20 cellular contexts compared by ENCODE assay signal in the genomic region with DNA sequence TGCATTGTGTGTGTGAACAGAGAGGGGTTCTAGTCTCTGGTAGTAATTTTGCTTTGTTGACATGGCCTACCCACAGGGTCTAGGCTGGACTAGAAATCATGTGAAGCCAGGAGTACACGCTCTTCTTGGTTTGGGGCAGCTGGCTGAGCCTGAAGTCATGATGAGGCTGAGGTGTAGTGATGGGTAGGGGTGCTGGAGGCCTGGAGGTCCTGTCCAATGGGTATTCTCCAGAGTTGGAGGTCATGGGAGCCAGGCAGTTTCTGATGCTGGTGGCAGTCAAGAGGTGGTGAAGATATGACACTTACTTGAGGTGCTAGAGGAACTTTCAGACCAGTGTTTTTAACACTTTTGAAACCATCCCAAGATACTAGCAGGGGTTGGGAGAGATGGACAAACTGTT. TPM values are rescaled to one million over a fixed set of nuclear protein-coding genes. Genes with fewer than 3 reads are reported as not detected.
DNase-seq lines count a peak whose midpoint lies in the region; ATAC-seq and TF ChIP-seq lines count a peak whose summit lies in the region.
"Had no signal": no experiment of that assay in that cellular context is flagged by ENCODE, and none has a peak within 500 bp of the region (broad histone marks: within the 10 kb centered on the region; RNA-seq: fewer than 3 reads in every experiment).

No MANE protein-coding gene starts in this region.

- no peak overlapping the region for H3K27ac ChIP-seq in esophagus muscularis mucosa (replicated peaks in 1 of 4)

- H3K27me3 Mint-ChIP-seq in activated CD8-positive, alpha-beta memory T cell treated with anti-CD3 and anti-CD28 coated beads, Interleukin-2, amount 10 ng/mL, durations not matched to agents 7 days and 5 days = peaks cover 20% of the 10 kb centered on the region
- H3K27me3 Mint-ChIP-seq in T-helper 17 cell = peaks cover 14% of the 10 kb centered on the region

- H3K9me3 ChIP-seq in T-helper 17 cell (ENCODE audit: control insufficient read depth, low read length, poor library complexity, severe bottlenecking) (no peaks in the 10 kb centered on the region), esophagus muscularis mucosa (no peaks in the 10 kb centered on the region)
- H3K9me3 ChIP-seq: BE2C had no signal

- no peak for TF ChIP-seq POLR2A in esophagus muscularis mucosa (IDR thresholded peaks at IDR 0.05; ENCODE audit: low read depth)

- H3K27ac Mint-ChIP-seq in activated CD8-positive, alpha-beta memory T cell treated with anti-CD3 and anti-CD28 coated beads, Interleukin-2, amount 10 ng/mL, durations not matched to agents 7 days and 5 days = no peak overlapping the region
- no peak overlapping the region for H3K27ac Mint-ChIP-seq in T-helper 17 cell
- H3K27ac Mint-ChIP-seq: CD8-positive, alpha-beta memory T cell; H9 had no signal

- CTCF ChIA-PET in activated CD8-positive, alpha-beta memory T cell treated with anti-CD3 and anti-CD28 coated beads, Interleukin-2, amount 10 ng/mL, durations not matched to agents 7 days and 5 days (lab: Charles Lee) = no interaction called here

- H3K36me3 ChIP-seq in esophagus muscularis mucosa = no peaks in the 10 kb centered on the region
- H3K36me3 ChIP-seq: BE2C had no signal

- peaks cover 25% of the 10 kb centered on the region for H3K4me1 Mint-ChIP-seq in activated CD8-positive, alpha-beta memory T cell treated with anti-CD3 and anti-CD28 coated beads, Interleukin-2, amount 10 ng/mL, durations not matched to agents 7 days and 5 days
- peaks cover 11% of the 10 kb centered on the region for H3K4me1 Mint-ChIP-seq in T-helper 17 cell
- H3K4me1 Mint-ChIP-seq: H9 had no signal

- no peak overlapping the region for H3K4me3 Mint-ChIP-seq in activated CD8-positive, alpha-beta memory T cell treated with anti-CD3 and anti-CD28 coated beads, Interleukin-2, amount 10 ng/mL, durations not matched to agents 7 days and 5 days
- peak overlapping the region; percentile 7 for H3K4me3 Mint-ChIP-seq in T-helper 17 cell
- H3K4me3 Mint-ChIP-seq: CD8-positive, alpha-beta memory T cell; H9 had no signal

- H3K4me1 ChIP-seq in esophagus muscularis mucosa = no peaks in the 10 kb centered on the region
- H3K4me1 ChIP-seq: BE2C had no signal

- TF ChIP-seq EP300 in esophagus muscularis mucosa (IDR thresholded peaks at IDR 0.05) = no peak

- H3K9me3 Mint-ChIP-seq in activated CD8-positive, alpha-beta memory T cell treated with anti-CD3 and anti-CD28 coated beads, Interleukin-2, amount 10 ng/mL, durations not matched to agents 7 days and 5 days (ENCODE audit: low read depth) = no peaks in the 10 kb centered on the region
- H3K9me3 Mint-ChIP-seq: H9 had no signal

- H3K27me3 ChIP-seq in esophagus muscularis mucosa = no peaks in the 10 kb centered on the region

- peak; percentile 45 for ATAC-seq in activated CD8-positive, alpha-beta memory T cell treated with anti-CD3 and anti-CD28 coated beads, Interleukin-2, amount 10 ng/mL, durations not matched to agents 7 days and 5 days
- ATAC-seq in T-helper 17 cell = no peak
- ATAC-seq in HG02759 (IDR thresholded peaks at IDR 0.05; ENCODE audit: unreplicated experiment) = no peak

- intact Hi-C loops in esophagus muscularis mucosa (cut with DNase I) = no loop called here

- no peak overlapping the region for H3K4me3 ChIP-seq in esophagus muscularis mucosa

- TF ChIP-seq CTCF in esophagus muscularis mucosa (IDR thresholded peaks at IDR 0.05) = no peak

- DNase-seq in activated CD8-positive, alpha-beta memory T cell treated with anti-CD3 and anti-CD28 coated beads, Interleukin-2, amount 10 ng/mL, durations not matched to agents 7 days and 5 days = peak; percentile 41
- no peak for DNase-seq in activated CD8-positive, alpha-beta memory T cell treated with anti-CD3 and anti-CD28 coated beads for 24 hours
- no peak for DNase-seq in T-helper 17 cell
- DNase-seq in esophagus muscularis mucosa (ENCODE audit: extremely low spot score) = peak; percentile 72
- peak; percentile 17 for DNase-seq in ureter (ENCODE audit: low spot score)
- DNase-seq in NCI-H146 (lab: John Stamatoyannopoulos, UW) = no peak
- DNase-seq: ACHN; BE2C; C1 segment of cervical spinal cord; CD8-positive, alpha-beta memory T cell; COR-L47; DMS 273 treated with DMSO at 0.1 percent for 48 hours; DMS53; DND-41; EL; H9 had no signal

- H3K36me3 Mint-ChIP-seq in activated CD8-positive, alpha-beta memory T cell treated with anti-CD3 and anti-CD28 coated beads, Interleukin-2, amount 10 ng/mL, durations not matched to agents 7 days and 5 days = no peaks in the 10 kb centered on the region
- H3K36me3 Mint-ChIP-seq in T-helper 17 cell (ENCODE audit: low read depth) = no peaks in the 10 kb centered on the region
- H3K36me3 Mint-ChIP-seq: CD4-positive, CD25-positive, alpha-beta regulatory T cell; CD8-positive, alpha-beta memory T cell had no signal

- WGBS in esophagus muscularis mucosa = 100% methylated on average over 1 of the region's 1 CpG

RNA-seq across cellular contexts. Expression of gene EPHB1, which starts 18.5 kb away (rescaled TPM):
- total RNA-seq in activated CD8-positive, alpha-beta memory T cell treated with anti-CD3 and anti-CD28 coated beads, Interleukin-2, amount 10 ng/mL, durations not matched to agents 7 days and 5 days = 1 to 10 TPM in 1 of 2 experiments, under 1 TPM in 1; 0.35 to 2.2 TPM
- 1 to 10 TPM; 1.3 to 3.5 TPM for total RNA-seq in T-helper 17 cell
- total RNA-seq in esophagus muscularis mucosa = 1 to 10 TPM in 3 of 4 donors, under 1 TPM in 1; under 0.01 to 6.1 (median 2.8) TPM
- total RNA-seq in ureter = 3.1 TPM
- total RNA-seq: CD8-positive, alpha-beta memory T cell; G401; HT-29 had no signal

Comparison
In these comparisons a context has a peak if more than half of its experiments do, and no peak if none do; other contexts are left out.
1. DNase-seq: peak in activated CD8-positive, alpha-beta memory T cell treated with anti-CD3 and anti-CD28 coated beads, Interleukin-2, amount 10 ng/mL, durations not matched to agents 7 days and 5 days (single experiment), esophagus muscularis mucosa (single experiment) and ureter (single experiment); none in activated CD8-positive, alpha-beta memory T cell treated with anti-CD3 and anti-CD28 coated beads for 24 hours (single experiment), T-helper 17 cell (0 of 3) and NCI-H146 (single experiment).